In the genomic region with DNA sequence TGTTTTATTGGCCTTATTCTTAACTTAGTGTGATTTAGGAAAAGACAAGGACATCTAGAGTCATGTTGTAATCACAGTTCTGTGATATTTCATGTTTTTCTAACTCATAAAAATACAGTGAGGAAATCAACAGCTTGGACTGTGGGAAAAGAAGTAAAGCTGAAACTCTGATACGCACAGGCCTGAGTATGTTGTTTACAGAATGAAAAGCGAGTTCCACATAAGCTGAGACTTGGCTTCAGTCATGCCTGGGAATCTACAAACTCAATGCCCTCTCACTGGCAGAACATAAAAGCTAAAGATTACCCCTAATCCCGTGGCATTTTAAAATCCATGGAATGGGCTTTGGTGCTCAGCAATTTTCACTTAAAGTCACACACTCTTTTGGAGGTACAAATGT, we compare ENCODE assay signal across 1 cellular context.
TF ChIP-seq lines count a peak whose summit lies in the region.

No MANE protein-coding gene starts in this region.

TF ChIP-seq in IMR-90, 13 proteins besides CTCF, POLR2A, EP300 and RAD21:
- TF ChIP-seq MAZ (IDR thresholded peaks at IDR 0.05; ENCODE audit: borderline replicate concordance, low read depth, low read length) = no peak
TF ChIP-seq in IMR-90: peak in this region for 0.
